1 cellular context compared by ENCODE assay signal in the genomic region with DNA sequence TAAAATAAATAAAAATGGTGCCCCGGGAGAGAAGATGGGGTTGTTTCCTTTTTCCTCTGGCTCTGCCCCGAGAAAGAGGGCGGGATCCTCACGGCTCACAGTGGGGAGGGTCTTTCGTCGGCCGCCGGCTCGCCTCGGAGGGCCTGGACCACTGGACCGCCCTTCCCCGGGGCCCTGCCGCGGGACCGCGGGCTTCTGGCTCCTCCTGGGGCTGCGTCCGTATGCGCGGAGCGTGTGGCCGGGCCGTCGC.
TF ChIP-seq lines count a peak whose summit lies in the region.

No MANE protein-coding gene starts in this region.

TF ChIP-seq in GM23338, 12 proteins besides CTCF, POLR2A, EP300 and RAD21:
- TF ChIP-seq, protein P1, sequence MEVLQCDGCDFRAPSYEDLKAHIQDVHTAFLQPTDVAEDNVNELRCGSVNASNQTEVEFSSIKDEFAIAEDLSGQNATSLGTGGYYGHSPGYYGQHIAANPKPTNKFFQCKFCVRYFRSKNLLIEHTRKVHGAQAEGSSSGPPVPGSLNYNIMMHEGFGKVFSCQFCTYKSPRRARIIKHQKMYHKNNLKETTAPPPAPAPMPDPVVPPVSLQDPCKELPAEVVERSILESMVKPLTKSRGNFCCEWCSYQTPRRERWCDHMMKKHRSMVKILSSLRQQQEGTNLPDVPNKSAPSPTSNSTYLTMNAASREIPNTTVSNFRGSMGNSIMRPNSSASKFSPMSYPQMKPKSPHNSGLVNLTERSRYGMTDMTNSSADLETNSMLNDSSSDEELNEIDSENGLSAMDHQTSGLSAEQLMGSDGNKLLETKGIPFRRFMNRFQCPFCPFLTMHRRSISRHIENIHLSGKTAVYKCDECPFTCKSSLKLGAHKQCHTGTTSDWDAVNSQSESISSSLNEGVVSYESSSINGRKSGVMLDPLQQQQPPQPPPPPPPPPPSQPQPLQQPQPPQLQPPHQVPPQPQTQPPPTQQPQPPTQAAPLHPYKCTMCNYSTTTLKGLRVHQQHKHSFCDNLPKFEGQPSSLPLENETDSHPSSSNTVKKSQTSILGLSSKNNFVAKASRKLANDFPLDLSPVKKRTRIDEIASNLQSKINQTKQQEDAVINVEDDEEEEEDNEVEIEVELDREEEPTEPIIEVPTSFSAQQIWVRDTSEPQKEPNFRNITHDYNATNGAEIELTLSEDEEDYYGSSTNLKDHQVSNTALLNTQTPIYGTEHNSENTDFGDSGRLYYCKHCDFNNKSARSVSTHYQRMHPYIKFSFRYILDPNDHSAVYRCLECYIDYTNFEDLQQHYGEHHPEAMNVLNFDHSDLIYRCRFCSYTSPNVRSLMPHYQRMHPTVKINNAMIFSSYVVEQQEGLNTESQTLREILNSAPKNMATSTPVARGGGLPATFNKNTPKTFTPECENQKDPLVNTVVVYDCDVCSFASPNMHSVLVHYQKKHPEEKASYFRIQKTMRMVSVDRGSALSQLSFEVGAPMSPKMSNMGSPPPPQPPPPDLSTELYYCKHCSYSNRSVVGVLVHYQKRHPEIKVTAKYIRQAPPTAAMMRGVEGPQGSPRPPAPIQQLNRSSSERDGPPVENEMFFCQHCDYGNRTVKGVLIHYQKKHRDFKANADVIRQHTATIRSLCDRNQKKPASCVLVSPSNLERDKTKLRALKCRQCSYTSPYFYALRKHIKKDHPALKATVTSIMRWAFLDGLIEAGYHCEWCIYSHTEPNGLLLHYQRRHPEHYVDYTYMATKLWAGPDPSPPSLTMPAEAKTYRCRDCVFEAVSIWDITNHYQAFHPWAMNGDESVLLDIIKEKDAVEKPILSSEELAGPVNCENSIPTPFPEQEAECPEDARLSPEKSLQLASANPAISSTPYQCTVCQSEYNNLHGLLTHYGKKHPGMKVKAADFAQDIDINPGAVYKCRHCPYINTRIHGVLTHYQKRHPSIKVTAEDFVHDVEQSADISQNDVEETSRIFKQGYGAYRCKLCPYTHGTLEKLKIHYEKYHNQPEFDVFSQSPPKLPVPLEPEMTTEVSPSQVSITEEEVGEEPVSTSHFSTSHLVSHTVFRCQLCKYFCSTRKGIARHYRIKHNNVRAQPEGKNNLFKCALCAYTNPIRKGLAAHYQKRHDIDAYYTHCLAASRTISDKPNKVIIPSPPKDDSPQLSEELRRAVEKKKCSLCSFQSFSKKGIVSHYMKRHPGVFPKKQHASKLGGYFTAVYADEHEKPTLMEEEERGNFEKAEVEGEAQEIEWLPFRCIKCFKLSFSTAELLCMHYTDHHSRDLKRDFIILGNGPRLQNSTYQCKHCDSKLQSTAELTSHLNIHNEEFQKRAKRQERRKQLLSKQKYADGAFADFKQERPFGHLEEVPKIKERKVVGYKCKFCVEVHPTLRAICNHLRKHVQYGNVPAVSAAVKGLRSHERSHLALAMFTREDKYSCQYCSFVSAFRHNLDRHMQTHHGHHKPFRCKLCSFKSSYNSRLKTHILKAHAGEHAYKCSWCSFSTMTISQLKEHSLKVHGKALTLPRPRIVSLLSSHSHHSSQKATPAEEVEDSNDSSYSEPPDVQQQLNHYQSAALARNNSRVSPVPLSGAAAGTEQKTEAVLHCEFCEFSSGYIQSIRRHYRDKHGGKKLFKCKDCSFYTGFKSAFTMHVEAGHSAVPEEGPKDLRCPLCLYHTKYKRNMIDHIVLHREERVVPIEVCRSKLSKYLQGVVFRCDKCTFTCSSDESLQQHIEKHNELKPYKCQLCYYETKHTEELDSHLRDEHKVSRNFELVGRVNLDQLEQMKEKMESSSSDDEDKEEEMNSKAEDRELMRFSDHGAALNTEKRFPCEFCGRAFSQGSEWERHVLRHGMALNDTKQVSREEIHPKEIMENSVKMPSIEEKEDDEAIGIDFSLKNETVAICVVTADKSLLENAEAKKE (CRISPR knock-in tag; IDR thresholded peaks at IDR 0.05), result no peak
- TF ChIP-seq POLR2AphosphoS5 (IDR thresholded peaks at IDR 0.05; ENCODE audit: low read depth) (no peak), EZH2phosphoT487 (IDR thresholded peaks at IDR 0.05; ENCODE audit: unreplicated experiment) (no peak), STAT1 (IDR thresholded peaks at IDR 0.05; ENCODE audit: unreplicated experiment) (no peak), ZNF114 (CRISPR knock-in tag; IDR thresholded peaks at IDR 0.05) (no peak), CREB1 (CRISPR knock-in tag; IDR thresholded peaks at IDR 0.05; ENCODE audit: low read depth) (no peak), JUNB (IDR thresholded peaks at IDR 0.05; ENCODE audit: unreplicated experiment) (no peak), ZNF331 (CRISPR knock-in tag; IDR thresholded peaks at IDR 0.05; ENCODE audit: low read depth) (no peak), NANOG (IDR thresholded peaks at IDR 0.05; ENCODE audit: borderline replicate concordance) (no peak), EZH2 (IDR thresholded peaks at IDR 0.05; ENCODE audit: low read depth, unreplicated experiment) (no peak)
- TF ChIP-seq, protein P2, sequence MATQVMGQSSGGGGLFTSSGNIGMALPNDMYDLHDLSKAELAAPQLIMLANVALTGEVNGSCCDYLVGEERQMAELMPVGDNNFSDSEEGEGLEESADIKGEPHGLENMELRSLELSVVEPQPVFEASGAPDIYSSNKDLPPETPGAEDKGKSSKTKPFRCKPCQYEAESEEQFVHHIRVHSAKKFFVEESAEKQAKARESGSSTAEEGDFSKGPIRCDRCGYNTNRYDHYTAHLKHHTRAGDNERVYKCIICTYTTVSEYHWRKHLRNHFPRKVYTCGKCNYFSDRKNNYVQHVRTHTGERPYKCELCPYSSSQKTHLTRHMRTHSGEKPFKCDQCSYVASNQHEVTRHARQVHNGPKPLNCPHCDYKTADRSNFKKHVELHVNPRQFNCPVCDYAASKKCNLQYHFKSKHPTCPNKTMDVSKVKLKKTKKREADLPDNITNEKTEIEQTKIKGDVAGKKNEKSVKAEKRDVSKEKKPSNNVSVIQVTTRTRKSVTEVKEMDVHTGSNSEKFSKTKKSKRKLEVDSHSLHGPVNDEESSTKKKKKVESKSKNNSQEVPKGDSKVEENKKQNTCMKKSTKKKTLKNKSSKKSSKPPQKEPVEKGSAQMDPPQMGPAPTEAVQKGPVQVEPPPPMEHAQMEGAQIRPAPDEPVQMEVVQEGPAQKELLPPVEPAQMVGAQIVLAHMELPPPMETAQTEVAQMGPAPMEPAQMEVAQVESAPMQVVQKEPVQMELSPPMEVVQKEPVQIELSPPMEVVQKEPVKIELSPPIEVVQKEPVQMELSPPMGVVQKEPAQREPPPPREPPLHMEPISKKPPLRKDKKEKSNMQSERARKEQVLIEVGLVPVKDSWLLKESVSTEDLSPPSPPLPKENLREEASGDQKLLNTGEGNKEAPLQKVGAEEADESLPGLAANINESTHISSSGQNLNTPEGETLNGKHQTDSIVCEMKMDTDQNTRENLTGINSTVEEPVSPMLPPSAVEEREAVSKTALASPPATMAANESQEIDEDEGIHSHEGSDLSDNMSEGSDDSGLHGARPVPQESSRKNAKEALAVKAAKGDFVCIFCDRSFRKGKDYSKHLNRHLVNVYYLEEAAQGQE (IDR thresholded peaks at IDR 0.05; ENCODE audit: unreplicated experiment), result no peak
- TF ChIP-seq, protein P3, sequence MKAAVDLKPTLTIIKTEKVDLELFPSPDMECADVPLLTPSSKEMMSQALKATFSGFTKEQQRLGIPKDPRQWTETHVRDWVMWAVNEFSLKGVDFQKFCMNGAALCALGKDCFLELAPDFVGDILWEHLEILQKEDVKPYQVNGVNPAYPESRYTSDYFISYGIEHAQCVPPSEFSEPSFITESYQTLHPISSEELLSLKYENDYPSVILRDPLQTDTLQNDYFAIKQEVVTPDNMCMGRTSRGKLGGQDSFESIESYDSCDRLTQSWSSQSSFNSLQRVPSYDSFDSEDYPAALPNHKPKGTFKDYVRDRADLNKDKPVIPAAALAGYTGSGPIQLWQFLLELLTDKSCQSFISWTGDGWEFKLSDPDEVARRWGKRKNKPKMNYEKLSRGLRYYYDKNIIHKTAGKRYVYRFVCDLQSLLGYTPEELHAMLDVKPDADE (IDR thresholded peaks at IDR 0.05), result no peak
TF ChIP-seq in GM23338: peak in this region for 0.
